In the genomic region with DNA sequence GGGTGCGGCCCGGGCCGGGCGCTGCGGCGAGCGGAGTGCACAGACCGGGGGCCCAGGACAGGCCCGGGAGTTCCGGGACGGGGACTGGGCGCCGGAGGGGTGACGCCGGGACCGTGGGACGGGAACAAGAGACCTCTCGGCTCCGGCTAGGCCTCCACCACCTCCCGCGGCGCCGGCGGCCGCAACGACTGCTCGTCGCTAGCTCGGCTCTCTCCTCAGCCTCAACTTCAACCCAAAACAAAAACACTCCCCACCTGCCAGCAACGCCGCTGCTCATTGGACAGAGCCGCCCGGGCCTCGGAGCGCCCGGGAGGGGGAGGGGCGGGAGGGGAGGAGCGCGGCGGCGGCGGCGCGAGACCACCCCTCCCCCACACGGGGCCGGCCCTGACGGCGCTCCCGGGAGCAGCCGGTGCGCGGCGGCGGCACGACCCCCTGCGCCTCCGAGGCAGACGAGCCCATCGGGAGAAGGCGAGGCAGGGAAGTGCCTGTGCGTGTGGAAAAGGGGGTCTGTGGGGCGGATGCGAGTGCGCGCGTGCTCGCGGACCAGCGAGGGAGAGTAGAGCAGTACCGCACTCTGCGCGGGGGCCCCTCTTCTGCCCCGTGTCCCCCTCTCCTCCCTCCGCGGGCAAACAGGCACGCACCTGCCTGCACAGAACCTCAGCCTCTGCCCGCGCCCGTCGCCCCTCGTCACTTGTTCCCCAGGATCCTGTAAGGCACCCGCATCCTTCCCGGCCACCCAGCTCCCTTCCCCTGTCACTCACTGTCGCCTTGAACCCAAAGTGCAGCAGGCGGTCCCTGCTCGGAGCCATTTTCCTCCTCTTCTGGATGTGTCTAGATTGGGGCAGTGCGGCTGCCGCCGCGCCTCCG, we compare ENCODE assay signal across 1 cellular context.
TF ChIP-seq lines count a peak whose summit lies in the region.

FBXL20 (minus strand) TSS at position 215 of the 867 bp plus-strand sequence. CDS start 224 bp downstream, outside the sequence.

TF ChIP-seq in GM12878, 131 proteins besides CTCF, POLR2A, EP300 and RAD21 (continued from another document and continues in another):
- TF ChIP-seq E2F4 (IDR thresholded peaks at IDR 0.05; ENCODE audit: low read depth, low read length) (no peak), EED (IDR thresholded peaks at IDR 0.05; ENCODE audit: low read depth) (no peak), ZBTB11 (CRISPR knock-in tag; IDR thresholded peaks at IDR 0.05) (no peak), YY1 (IDR thresholded peaks at IDR 0.05; ENCODE audit: low read depth, low read length) (peak; percentile 55; the same call in 1 of the 2 replicates), KLF5 (IDR thresholded peaks at IDR 0.05; ENCODE audit: partially characterized antibody) (no peak), IKZF1 (conservative IDR thresholded peaks at IDR 0.05) (peak; percentile 83), MXI1 (IDR thresholded peaks at IDR 0.05; ENCODE audit: low read depth, low read length) (no peak), NR2F1 (conservative IDR thresholded peaks at IDR 0.05) (peak; percentile 63; the same call in 1 of the 2 replicates), CBFB (IDR thresholded peaks at IDR 0.05; ENCODE audit: low read depth) (no peak), EZH2 (IDR thresholded peaks at IDR 0.05; ENCODE audit: borderline replicate concordance, control insufficient read depth, low read depth, low read length) (no peak), BCLAF1 (IDR thresholded peaks at IDR 0.05) (no peak), USF2 (IDR thresholded peaks at IDR 0.05; ENCODE audit: borderline replicate concordance, low read depth, low read length) (no peak), YBX1 (IDR thresholded peaks at IDR 0.05) (no peak), WRNIP1 (IDR thresholded peaks at IDR 0.05; ENCODE audit: borderline replicate concordance, low read depth, low read length) (no peak), CHD2 (IDR thresholded peaks at IDR 0.05; ENCODE audit: borderline replicate concordance, low read depth, low read length) (peak; percentile 94), LARP7 (IDR thresholded peaks at IDR 0.05) (peak; percentile 90), TBL1XR1 (IDR thresholded peaks at IDR 0.05; ENCODE audit: low read depth, low read length) (no peak; the same call in 1 of the 2 replicates), TCF7 (IDR thresholded peaks at IDR 0.05; ENCODE audit: borderline replicate concordance) (no peak), ZNF274 (IDR thresholded peaks at IDR 0.05; ENCODE audit: insufficient read depth, insufficient read length) (no peak), POU2F2 (IDR thresholded peaks at IDR 0.05; ENCODE audit: borderline replicate concordance, low read depth, low read length) (no peak), RUNX3 (IDR thresholded peaks at IDR 0.05; ENCODE audit: low read length) (no peak), PAX8 (IDR thresholded peaks at IDR 0.05) (no peak), MTA3 (IDR thresholded peaks at IDR 0.05; ENCODE audit: borderline replicate concordance, low read length) (no peak), DPF2 (IDR thresholded peaks at IDR 0.05) (peak; percentile 84), IRF4 (IDR thresholded peaks at IDR 0.05; ENCODE audit: low read depth, low read length) (no peak), HDAC6 (IDR thresholded peaks at IDR 0.05; ENCODE audit: unreplicated experiment) (no peak)
- TF ChIP-seq, protein P1, sequence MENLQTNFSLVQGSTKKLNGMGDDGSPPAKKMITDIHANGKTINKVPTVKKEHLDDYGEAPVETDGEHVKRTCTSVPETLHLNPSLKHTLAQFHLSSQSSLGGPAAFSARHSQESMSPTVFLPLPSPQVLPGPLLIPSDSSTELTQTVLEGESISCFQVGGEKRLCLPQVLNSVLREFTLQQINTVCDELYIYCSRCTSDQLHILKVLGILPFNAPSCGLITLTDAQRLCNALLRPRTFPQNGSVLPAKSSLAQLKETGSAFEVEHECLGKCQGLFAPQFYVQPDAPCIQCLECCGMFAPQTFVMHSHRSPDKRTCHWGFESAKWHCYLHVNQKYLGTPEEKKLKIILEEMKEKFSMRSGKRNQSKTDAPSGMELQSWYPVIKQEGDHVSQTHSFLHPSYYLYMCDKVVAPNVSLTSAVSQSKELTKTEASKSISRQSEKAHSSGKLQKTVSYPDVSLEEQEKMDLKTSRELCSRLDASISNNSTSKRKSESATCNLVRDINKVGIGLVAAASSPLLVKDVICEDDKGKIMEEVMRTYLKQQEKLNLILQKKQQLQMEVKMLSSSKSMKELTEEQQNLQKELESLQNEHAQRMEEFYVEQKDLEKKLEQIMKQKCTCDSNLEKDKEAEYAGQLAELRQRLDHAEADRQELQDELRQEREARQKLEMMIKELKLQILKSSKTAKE (IDR thresholded peaks at IDR 0.05; ENCODE audit: low read depth, poor library complexity, severe bottlenecking) = no peak
- TF ChIP-seq, protein P2, sequence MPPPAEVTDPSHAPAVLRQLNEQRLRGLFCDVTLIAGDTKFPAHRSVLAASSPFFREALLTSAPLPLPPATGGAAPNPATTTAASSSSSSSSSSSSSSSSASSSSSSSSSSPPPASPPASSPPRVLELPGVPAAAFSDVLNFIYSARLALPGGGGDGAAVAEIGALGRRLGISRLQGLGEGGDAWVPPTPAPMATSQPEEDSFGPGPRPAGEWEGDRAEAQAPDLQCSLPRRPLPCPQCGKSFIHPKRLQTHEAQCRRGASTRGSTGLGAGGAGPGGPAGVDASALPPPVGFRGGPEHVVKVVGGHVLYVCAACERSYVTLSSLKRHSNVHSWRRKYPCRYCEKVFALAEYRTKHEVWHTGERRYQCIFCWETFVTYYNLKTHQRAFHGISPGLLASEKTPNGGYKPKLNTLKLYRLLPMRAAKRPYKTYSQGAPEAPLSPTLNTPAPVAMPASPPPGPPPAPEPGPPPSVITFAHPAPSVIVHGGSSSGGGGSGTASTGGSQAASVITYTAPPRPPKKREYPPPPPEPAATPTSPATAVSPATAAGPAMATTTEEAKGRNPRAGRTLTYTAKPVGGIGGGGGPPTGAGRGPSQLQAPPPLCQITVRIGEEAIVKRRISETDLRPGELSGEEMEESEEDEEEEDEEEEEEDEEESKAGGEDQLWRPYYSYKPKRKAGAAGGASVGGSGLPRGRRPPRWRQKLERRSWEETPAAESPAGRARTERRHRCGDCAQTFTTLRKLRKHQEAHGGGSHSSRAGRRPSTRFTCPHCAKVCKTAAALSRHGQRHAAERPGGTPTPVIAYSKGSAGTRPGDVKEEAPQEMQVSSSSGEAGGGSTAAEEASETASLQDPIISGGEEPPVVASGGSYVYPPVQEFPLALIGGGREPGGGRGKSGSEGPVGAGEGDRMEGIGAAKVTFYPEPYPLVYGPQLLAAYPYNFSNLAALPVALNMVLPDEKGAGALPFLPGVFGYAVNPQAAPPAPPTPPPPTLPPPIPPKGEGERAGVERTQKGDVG (CRISPR knock-in tag; IDR thresholded peaks at IDR 0.05) = no peak
- TF ChIP-seq, protein P3, sequence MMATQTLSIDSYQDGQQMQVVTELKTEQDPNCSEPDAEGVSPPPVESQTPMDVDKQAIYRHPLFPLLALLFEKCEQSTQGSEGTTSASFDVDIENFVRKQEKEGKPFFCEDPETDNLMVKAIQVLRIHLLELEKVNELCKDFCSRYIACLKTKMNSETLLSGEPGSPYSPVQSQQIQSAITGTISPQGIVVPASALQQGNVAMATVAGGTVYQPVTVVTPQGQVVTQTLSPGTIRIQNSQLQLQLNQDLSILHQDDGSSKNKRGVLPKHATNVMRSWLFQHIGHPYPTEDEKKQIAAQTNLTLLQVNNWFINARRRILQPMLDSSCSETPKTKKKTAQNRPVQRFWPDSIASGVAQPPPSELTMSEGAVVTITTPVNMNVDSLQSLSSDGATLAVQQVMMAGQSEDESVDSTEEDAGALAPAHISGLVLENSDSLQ (IDR thresholded peaks at IDR 0.05) = peak; percentile 93
- TF ChIP-seq, protein P4, sequence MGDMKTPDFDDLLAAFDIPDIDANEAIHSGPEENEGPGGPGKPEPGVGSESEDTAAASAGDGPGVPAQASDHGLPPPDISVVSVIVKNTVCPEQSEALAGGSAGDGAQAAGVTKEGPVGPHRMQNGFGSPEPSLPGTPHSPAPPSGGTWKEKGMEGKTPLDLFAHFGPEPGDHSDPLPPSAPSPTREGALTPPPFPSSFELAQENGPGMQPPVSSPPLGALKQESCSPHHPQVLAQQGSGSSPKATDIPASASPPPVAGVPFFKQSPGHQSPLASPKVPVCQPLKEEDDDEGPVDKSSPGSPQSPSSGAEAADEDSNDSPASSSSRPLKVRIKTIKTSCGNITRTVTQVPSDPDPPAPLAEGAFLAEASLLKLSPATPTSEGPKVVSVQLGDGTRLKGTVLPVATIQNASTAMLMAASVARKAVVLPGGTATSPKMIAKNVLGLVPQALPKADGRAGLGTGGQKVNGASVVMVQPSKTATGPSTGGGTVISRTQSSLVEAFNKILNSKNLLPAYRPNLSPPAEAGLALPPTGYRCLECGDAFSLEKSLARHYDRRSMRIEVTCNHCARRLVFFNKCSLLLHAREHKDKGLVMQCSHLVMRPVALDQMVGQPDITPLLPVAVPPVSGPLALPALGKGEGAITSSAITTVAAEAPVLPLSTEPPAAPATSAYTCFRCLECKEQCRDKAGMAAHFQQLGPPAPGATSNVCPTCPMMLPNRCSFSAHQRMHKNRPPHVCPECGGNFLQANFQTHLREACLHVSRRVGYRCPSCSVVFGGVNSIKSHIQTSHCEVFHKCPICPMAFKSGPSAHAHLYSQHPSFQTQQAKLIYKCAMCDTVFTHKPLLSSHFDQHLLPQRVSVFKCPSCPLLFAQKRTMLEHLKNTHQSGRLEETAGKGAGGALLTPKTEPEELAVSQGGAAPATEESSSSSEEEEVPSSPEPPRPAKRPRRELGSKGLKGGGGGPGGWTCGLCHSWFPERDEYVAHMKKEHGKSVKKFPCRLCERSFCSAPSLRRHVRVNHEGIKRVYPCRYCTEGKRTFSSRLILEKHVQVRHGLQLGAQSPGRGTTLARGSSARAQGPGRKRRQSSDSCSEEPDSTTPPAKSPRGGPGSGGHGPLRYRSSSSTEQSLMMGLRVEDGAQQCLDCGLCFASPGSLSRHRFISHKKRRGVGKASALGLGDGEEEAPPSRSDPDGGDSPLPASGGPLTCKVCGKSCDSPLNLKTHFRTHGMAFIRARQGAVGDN (IDR thresholded peaks at IDR 0.05) = no peak
- TF ChIP-seq, protein P5, sequence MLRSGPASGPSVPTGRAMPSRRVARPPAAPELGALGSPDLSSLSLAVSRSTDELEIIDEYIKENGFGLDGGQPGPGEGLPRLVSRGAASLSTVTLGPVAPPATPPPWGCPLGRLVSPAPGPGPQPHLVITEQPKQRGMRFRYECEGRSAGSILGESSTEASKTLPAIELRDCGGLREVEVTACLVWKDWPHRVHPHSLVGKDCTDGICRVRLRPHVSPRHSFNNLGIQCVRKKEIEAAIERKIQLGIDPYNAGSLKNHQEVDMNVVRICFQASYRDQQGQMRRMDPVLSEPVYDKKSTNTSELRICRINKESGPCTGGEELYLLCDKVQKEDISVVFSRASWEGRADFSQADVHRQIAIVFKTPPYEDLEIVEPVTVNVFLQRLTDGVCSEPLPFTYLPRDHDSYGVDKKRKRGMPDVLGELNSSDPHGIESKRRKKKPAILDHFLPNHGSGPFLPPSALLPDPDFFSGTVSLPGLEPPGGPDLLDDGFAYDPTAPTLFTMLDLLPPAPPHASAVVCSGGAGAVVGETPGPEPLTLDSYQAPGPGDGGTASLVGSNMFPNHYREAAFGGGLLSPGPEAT (IDR thresholded peaks at IDR 0.05; ENCODE audit: low read depth) = no peak
